1 cellular context compared by ENCODE assay signal in the genomic region with DNA sequence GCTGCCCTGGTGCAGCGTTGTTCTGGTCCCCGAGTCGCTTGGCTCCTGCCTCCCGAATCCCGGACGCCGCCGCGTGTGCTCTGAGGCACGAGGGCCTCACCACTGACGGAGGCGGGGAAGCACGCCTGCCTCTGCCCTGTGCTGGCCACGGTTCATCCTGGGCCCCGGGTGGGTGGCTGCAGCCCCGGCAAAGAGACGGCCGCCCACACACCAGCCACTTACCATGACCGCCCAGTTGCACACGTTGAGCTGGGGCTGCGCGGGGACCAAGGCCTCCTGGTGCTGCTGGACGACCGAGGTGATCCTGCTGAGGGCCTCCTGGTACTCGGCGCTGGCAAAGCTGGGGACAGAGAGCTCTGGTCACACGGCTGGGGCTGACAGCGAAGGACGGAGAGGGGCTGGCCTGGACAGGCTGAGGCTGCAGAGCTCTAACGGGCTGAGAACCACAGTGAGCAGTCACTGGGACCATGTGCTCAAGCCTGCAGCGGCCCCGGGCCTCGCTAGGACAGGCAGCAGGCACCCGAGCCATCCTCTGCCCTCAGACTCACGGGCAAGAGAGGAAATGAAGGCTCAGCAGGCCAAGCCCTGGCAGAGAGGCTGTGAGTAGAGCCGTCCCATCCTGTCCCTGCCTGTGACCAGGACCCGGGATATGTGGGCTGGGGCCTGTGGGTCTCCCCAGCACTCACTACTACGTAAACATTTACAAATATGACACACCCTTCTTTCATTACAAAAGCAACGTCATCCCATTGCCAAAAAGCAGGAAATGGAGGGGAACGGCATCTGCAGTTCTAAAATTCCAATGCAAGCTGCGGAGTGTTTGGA.
TF ChIP-seq lines count a peak whose summit lies in the region.

No MANE protein-coding gene starts in this region.

TF ChIP-seq in HepG2, 621 proteins besides CTCF, POLR2A, EP300 and RAD21 (continued from another document and continues in another):
- TF ChIP-seq, protein P1, sequence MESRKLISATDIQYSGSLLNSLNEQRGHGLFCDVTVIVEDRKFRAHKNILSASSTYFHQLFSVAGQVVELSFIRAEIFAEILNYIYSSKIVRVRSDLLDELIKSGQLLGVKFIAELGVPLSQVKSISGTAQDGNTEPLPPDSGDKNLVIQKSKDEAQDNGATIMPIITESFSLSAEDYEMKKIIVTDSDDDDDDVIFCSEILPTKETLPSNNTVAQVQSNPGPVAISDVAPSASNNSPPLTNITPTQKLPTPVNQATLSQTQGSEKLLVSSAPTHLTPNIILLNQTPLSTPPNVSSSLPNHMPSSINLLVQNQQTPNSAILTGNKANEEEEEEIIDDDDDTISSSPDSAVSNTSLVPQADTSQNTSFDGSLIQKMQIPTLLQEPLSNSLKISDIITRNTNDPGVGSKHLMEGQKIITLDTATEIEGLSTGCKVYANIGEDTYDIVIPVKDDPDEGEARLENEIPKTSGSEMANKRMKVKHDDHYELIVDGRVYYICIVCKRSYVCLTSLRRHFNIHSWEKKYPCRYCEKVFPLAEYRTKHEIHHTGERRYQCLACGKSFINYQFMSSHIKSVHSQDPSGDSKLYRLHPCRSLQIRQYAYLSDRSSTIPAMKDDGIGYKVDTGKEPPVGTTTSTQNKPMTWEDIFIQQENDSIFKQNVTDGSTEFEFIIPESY (CRISPR knock-in tag; IDR thresholded peaks at IDR 0.05): no peak
- TF ChIP-seq GFI1 (CRISPR knock-in tag; IDR thresholded peaks at IDR 0.05; ENCODE audit: borderline replicate concordance): no peak
- TF ChIP-seq, protein P2, sequence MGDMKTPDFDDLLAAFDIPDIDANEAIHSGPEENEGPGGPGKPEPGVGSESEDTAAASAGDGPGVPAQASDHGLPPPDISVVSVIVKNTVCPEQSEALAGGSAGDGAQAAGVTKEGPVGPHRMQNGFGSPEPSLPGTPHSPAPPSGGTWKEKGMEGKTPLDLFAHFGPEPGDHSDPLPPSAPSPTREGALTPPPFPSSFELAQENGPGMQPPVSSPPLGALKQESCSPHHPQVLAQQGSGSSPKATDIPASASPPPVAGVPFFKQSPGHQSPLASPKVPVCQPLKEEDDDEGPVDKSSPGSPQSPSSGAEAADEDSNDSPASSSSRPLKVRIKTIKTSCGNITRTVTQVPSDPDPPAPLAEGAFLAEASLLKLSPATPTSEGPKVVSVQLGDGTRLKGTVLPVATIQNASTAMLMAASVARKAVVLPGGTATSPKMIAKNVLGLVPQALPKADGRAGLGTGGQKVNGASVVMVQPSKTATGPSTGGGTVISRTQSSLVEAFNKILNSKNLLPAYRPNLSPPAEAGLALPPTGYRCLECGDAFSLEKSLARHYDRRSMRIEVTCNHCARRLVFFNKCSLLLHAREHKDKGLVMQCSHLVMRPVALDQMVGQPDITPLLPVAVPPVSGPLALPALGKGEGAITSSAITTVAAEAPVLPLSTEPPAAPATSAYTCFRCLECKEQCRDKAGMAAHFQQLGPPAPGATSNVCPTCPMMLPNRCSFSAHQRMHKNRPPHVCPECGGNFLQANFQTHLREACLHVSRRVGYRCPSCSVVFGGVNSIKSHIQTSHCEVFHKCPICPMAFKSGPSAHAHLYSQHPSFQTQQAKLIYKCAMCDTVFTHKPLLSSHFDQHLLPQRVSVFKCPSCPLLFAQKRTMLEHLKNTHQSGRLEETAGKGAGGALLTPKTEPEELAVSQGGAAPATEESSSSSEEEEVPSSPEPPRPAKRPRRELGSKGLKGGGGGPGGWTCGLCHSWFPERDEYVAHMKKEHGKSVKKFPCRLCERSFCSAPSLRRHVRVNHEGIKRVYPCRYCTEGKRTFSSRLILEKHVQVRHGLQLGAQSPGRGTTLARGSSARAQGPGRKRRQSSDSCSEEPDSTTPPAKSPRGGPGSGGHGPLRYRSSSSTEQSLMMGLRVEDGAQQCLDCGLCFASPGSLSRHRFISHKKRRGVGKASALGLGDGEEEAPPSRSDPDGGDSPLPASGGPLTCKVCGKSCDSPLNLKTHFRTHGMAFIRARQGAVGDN (CRISPR knock-in tag; IDR thresholded peaks at IDR 0.05): peak; percentile 53
- TF ChIP-seq, protein P3, sequence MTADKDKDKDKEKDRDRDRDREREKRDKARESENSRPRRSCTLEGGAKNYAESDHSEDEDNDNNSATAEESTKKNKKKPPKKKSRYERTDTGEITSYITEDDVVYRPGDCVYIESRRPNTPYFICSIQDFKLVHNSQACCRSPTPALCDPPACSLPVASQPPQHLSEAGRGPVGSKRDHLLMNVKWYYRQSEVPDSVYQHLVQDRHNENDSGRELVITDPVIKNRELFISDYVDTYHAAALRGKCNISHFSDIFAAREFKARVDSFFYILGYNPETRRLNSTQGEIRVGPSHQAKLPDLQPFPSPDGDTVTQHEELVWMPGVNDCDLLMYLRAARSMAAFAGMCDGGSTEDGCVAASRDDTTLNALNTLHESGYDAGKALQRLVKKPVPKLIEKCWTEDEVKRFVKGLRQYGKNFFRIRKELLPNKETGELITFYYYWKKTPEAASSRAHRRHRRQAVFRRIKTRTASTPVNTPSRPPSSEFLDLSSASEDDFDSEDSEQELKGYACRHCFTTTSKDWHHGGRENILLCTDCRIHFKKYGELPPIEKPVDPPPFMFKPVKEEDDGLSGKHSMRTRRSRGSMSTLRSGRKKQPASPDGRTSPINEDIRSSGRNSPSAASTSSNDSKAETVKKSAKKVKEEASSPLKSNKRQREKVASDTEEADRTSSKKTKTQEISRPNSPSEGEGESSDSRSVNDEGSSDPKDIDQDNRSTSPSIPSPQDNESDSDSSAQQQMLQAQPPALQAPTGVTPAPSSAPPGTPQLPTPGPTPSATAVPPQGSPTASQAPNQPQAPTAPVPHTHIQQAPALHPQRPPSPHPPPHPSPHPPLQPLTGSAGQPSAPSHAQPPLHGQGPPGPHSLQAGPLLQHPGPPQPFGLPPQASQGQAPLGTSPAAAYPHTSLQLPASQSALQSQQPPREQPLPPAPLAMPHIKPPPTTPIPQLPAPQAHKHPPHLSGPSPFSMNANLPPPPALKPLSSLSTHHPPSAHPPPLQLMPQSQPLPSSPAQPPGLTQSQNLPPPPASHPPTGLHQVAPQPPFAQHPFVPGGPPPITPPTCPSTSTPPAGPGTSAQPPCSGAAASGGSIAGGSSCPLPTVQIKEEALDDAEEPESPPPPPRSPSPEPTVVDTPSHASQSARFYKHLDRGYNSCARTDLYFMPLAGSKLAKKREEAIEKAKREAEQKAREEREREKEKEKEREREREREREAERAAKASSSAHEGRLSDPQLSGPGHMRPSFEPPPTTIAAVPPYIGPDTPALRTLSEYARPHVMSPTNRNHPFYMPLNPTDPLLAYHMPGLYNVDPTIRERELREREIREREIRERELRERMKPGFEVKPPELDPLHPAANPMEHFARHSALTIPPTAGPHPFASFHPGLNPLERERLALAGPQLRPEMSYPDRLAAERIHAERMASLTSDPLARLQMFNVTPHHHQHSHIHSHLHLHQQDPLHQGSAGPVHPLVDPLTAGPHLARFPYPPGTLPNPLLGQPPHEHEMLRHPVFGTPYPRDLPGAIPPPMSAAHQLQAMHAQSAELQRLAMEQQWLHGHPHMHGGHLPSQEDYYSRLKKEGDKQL (CRISPR knock-in tag; IDR thresholded peaks at IDR 0.05; ENCODE audit: low read depth): no peak
- TF ChIP-seq GABPB1 (CRISPR knock-in tag; IDR thresholded peaks at IDR 0.05): no peak
- TF ChIP-seq HNRNPLL (IDR thresholded peaks at IDR 0.05; ENCODE audit: low read depth, low read length, poor library complexity, severe bottlenecking): no peak
- no peak for TF ChIP-seq ZSCAN9 (CRISPR knock-in tag; IDR thresholded peaks at IDR 0.05; ENCODE audit: borderline replicate concordance)
- no peak for TF ChIP-seq ZBTB7B (CRISPR knock-in tag; IDR thresholded peaks at IDR 0.05)
- TF ChIP-seq RFXANK (CRISPR knock-in tag; IDR thresholded peaks at IDR 0.05): no peak
- TF ChIP-seq, protein P4, sequence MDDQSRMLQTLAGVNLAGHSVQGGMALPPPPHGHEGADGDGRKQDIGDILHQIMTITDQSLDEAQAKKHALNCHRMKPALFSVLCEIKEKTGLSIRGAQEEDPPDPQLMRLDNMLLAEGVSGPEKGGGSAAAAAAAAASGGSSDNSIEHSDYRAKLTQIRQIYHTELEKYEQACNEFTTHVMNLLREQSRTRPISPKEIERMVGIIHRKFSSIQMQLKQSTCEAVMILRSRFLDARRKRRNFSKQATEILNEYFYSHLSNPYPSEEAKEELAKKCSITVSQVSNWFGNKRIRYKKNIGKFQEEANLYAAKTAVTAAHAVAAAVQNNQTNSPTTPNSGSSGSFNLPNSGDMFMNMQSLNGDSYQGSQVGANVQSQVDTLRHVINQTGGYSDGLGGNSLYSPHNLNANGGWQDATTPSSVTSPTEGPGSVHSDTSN (CRISPR knock-in tag; IDR thresholded peaks at IDR 0.05; ENCODE audit: borderline replicate concordance): no peak
- TF ChIP-seq, protein P5, sequence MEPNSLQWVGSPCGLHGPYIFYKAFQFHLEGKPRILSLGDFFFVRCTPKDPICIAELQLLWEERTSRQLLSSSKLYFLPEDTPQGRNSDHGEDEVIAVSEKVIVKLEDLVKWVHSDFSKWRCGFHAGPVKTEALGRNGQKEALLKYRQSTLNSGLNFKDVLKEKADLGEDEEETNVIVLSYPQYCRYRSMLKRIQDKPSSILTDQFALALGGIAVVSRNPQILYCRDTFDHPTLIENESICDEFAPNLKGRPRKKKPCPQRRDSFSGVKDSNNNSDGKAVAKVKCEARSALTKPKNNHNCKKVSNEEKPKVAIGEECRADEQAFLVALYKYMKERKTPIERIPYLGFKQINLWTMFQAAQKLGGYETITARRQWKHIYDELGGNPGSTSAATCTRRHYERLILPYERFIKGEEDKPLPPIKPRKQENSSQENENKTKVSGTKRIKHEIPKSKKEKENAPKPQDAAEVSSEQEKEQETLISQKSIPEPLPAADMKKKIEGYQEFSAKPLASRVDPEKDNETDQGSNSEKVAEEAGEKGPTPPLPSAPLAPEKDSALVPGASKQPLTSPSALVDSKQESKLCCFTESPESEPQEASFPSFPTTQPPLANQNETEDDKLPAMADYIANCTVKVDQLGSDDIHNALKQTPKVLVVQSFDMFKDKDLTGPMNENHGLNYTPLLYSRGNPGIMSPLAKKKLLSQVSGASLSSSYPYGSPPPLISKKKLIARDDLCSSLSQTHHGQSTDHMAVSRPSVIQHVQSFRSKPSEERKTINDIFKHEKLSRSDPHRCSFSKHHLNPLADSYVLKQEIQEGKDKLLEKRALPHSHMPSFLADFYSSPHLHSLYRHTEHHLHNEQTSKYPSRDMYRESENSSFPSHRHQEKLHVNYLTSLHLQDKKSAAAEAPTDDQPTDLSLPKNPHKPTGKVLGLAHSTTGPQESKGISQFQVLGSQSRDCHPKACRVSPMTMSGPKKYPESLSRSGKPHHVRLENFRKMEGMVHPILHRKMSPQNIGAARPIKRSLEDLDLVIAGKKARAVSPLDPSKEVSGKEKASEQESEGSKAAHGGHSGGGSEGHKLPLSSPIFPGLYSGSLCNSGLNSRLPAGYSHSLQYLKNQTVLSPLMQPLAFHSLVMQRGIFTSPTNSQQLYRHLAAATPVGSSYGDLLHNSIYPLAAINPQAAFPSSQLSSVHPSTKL (CRISPR knock-in tag; IDR thresholded peaks at IDR 0.05): no peak
- no peak for TF ChIP-seq FLYWCH1 (CRISPR knock-in tag; IDR thresholded peaks at IDR 0.05)
- no peak for TF ChIP-seq ZNF629 (CRISPR knock-in tag; conservative IDR thresholded peaks at IDR 0.05)
- TF ChIP-seq CEBPB (IDR thresholded peaks at IDR 0.05; ENCODE audit: borderline replicate concordance, low read depth, low read length): no peak
- peak; percentile 30; the same call in 1 of the 2 replicates for TF ChIP-seq ZFY (CRISPR knock-in tag; IDR thresholded peaks at IDR 0.05)
- no peak for TF ChIP-seq THAP11 (CRISPR knock-in tag; IDR thresholded peaks at IDR 0.05)
- TF ChIP-seq RAD51 (IDR thresholded peaks at IDR 0.05; ENCODE audit: borderline replicate concordance): no peak
- TF ChIP-seq, protein P6, sequence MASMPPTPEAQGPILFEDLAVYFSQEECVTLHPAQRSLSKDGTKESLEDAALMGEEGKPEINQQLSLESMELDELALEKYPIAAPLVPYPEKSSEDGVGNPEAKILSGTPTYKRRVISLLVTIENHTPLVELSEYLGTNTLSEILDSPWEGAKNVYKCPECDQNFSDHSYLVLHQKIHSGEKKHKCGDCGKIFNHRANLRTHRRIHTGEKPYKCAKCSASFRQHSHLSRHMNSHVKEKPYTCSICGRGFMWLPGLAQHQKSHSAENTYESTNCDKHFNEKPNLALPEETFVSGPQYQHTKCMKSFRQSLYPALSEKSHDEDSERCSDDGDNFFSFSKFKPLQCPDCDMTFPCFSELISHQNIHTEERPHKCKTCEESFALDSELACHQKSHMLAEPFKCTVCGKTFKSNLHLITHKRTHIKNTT (CRISPR knock-in tag; IDR thresholded peaks at IDR 0.05): no peak
- TF ChIP-seq, protein P7, sequence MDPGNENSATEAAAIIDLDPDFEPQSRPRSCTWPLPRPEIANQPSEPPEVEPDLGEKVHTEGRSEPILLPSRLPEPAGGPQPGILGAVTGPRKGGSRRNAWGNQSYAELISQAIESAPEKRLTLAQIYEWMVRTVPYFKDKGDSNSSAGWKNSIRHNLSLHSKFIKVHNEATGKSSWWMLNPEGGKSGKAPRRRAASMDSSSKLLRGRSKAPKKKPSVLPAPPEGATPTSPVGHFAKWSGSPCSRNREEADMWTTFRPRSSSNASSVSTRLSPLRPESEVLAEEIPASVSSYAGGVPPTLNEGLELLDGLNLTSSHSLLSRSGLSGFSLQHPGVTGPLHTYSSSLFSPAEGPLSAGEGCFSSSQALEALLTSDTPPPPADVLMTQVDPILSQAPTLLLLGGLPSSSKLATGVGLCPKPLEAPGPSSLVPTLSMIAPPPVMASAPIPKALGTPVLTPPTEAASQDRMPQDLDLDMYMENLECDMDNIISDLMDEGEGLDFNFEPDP (CRISPR knock-in tag; conservative IDR thresholded peaks at IDR 0.05): no peak
- TF ChIP-seq, protein P8, sequence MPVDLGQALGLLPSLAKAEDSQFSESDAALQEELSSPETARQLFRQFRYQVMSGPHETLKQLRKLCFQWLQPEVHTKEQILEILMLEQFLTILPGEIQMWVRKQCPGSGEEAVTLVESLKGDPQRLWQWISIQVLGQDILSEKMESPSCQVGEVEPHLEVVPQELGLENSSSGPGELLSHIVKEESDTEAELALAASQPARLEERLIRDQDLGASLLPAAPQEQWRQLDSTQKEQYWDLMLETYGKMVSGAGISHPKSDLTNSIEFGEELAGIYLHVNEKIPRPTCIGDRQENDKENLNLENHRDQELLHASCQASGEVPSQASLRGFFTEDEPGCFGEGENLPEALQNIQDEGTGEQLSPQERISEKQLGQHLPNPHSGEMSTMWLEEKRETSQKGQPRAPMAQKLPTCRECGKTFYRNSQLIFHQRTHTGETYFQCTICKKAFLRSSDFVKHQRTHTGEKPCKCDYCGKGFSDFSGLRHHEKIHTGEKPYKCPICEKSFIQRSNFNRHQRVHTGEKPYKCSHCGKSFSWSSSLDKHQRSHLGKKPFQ (CRISPR knock-in tag; IDR thresholded peaks at IDR 0.05; ENCODE audit: insufficient replicate concordance): no peak
- no peak for TF ChIP-seq NFKB2 (CRISPR knock-in tag; IDR thresholded peaks at IDR 0.05; ENCODE audit: borderline replicate concordance)
- TF ChIP-seq, protein P9, sequence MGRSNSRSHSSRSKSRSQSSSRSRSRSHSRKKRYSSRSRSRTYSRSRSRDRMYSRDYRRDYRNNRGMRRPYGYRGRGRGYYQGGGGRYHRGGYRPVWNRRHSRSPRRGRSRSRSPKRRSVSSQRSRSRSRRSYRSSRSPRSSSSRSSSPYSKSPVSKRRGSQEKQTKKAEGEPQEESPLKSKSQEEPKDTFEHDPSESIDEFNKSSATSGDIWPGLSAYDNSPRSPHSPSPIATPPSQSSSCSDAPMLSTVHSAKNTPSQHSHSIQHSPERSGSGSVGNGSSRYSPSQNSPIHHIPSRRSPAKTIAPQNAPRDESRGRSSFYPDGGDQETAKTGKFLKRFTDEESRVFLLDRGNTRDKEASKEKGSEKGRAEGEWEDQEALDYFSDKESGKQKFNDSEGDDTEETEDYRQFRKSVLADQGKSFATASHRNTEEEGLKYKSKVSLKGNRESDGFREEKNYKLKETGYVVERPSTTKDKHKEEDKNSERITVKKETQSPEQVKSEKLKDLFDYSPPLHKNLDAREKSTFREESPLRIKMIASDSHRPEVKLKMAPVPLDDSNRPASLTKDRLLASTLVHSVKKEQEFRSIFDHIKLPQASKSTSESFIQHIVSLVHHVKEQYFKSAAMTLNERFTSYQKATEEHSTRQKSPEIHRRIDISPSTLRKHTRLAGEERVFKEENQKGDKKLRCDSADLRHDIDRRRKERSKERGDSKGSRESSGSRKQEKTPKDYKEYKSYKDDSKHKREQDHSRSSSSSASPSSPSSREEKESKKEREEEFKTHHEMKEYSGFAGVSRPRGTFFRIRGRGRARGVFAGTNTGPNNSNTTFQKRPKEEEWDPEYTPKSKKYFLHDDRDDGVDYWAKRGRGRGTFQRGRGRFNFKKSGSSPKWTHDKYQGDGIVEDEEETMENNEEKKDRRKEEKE (IDR thresholded peaks at IDR 0.05): no peak
